Comparison of ENCODE assay signal across 10 cellular contexts in the genomic region with DNA sequence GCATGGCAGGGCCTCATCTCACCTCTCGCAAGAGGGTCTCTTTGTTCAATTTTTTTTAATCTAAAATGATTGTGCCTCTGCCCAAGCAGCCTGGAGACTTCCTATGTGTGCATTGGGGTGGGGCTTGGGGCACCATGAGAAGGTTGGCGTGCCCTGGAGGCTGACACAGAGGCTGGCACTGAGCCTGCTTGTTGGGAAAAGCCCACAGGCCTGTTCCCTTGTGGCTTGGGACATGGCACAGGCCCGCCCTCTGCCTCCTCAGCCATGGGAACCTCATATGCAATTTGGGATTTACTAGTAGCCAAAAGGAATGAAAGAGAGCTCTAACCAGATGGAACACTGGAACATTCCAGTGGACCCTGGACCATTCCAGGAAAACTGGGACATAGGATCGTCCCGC. TPM values are rescaled to one million over a fixed set of nuclear protein-coding genes. Genes with fewer than 3 reads are reported as not detected.
DNase-seq lines count a peak whose midpoint lies in the region; ATAC-seq and TF ChIP-seq lines count a peak whose summit lies in the region.
"Had no signal": no experiment of that assay in that cellular context is flagged by ENCODE, and none has a peak within 500 bp of the region (broad histone marks: within the 10 kb centered on the region; RNA-seq: fewer than 3 reads in every experiment).

No MANE protein-coding gene starts in this region.

- TF ChIP-seq CTCF in brain (conservative IDR thresholded peaks at IDR 0.05) (no peak), lower leg skin (IDR thresholded peaks at IDR 0.05) (no peak), tibial nerve (IDR thresholded peaks at IDR 0.05) (no peak)

- H3K4me3 ChIP-seq in lower leg skin (ENCODE audit: low read depth, poor library complexity, severe bottlenecking) = no peak overlapping the region
- H3K4me3 ChIP-seq in tibial nerve = peak overlapping the region in 2 of 4 donors; percentile 56 to 58

- POLR2A ChIA-PET in activated CD4-positive, alpha-beta T cell treated with anti-CD3 and anti-CD28 coated beads for 36 hours (lab: Charles Lee) = no interaction called here

- no peak for ATAC-seq in activated CD4-positive, alpha-beta T cell treated with anti-CD3 and anti-CD28 coated beads for 36 hours

- peaks cover 13% of the 10 kb centered on the region for H3K4me1 Mint-ChIP-seq in activated CD4-positive, alpha-beta T cell treated with anti-CD3 and anti-CD28 coated beads for 36 hours
- peaks cover 24% of the 10 kb centered on the region for H3K4me1 Mint-ChIP-seq in brain
- H3K4me1 Mint-ChIP-seq: endodermal cell had no signal

- peak in 1 of 2 donors; percentile 74 for TF ChIP-seq EP300 in tibial nerve (IDR thresholded peaks at IDR 0.05)

- H3K27ac Mint-ChIP-seq in activated CD4-positive, alpha-beta T cell treated with anti-CD3 and anti-CD28 coated beads for 36 hours = no peak overlapping the region
- peak overlapping the region in 3 of 5 experiments; percentile 36 to 63 (median 51) for H3K27ac Mint-ChIP-seq in brain
- H3K27ac Mint-ChIP-seq: endodermal cell had no signal

- no peaks in the 10 kb centered on the region for H3K9me3 Mint-ChIP-seq in activated CD4-positive, alpha-beta T cell treated with anti-CD3 and anti-CD28 coated beads for 36 hours (ENCODE audit: low read depth)
- H3K9me3 Mint-ChIP-seq in brain = peaks cover 0 to 5% (median 0%) of the 10 kb centered on the region in 5 experiments
- H3K9me3 Mint-ChIP-seq: endodermal cell had no signal

- H3K36me3 ChIP-seq in tibial nerve = no peaks in the 10 kb centered on the region

- H3K36me3 Mint-ChIP-seq in activated CD4-positive, alpha-beta T cell treated with anti-CD3 and anti-CD28 coated beads for 36 hours (ENCODE audit: low read depth) = no peaks in the 10 kb centered on the region
- no peaks in the 10 kb centered on the region for H3K36me3 Mint-ChIP-seq in brain

- H3K4me1 ChIP-seq in tibial nerve = peaks cover 0 to 92% (median 70%) of the 10 kb centered on the region in 4 donors

- intact Hi-C loops in activated CD4-positive, alpha-beta T cell treated with anti-CD3 and anti-CD28 coated beads for 36 hours (cut with DNase I, micrococcal nuclease) = no loop called here
- intact Hi-C loops in lower leg skin (cut with DNase I; ENCODE audit: low total_unique reads) (no loop called here), posterior vena cava (cut with DNase I) (no loop called here)

- peak overlapping the region; percentile 82 to 99 (median 90) for H3K27ac ChIP-seq in tibial nerve

- H3K27me3 Mint-ChIP-seq in activated CD4-positive, alpha-beta T cell treated with anti-CD3 and anti-CD28 coated beads for 36 hours = no peaks in the 10 kb centered on the region
- peaks cover 12% of the 10 kb centered on the region for H3K27me3 Mint-ChIP-seq in brain

- TF ChIP-seq POLR2A in lower leg skin (IDR thresholded peaks at IDR 0.05) (no peak), tibial nerve (IDR thresholded peaks at IDR 0.05) (no peak)

- H3K9me3 ChIP-seq in tibial nerve = no peaks in the 10 kb centered on the region

- 25 to 42% methylated on average over 3 to 5 of the region's 5 CpGs for WGBS in lower leg skin, 2 donors
- 28 to 31% methylated on average over 5 of the region's 5 CpGs for WGBS in tibial nerve, 2 donors

- CTCF ChIA-PET in activated CD4-positive, alpha-beta T cell treated with anti-CD3 and anti-CD28 coated beads for 36 hours (lab: Charles Lee) = interaction anchor here (0.5 to 1.2 kb wide), 4 partner anchors 11 to 233 kb away, joined by 3 to 8 read pairs (median 4); a partner anchor contains a TSS

- H3K4me3 Mint-ChIP-seq in activated CD4-positive, alpha-beta T cell treated with anti-CD3 and anti-CD28 coated beads for 36 hours = peak overlapping the region; percentile 72
- H3K4me3 Mint-ChIP-seq in brain = no peak overlapping the region

- H3K27me3 ChIP-seq in tibial nerve = no peaks in the 10 kb centered on the region

- no peak for DNase-seq in activated CD4-positive, alpha-beta T cell treated with anti-CD3 and anti-CD28 coated beads for 36 hours
- DNase-seq in activated CD4-positive, alpha-beta T cell treated with anti-CD3 and anti-CD28 coated beads for 48 hours = no peak
- DNase-seq in lower leg skin (ENCODE audit: low spot score in 2 of 2) (peak; percentile 80 to 94), tibial nerve (ENCODE audit: low spot score in 2 of 2) (peak; percentile 65 to 67), posterior vena cava (ENCODE audit: low spot score) (no peak), SIG-M5 treated with dmso at 0.1 percent for 504 hours (lab: John Stamatoyannopoulos, UW; ENCODE audit: unreplicated experiment) (no peak), HPDE6-E6E7 (ENCODE audit: extremely low spot score) (no peak)

RNA-seq across cellular contexts. Expression of a gene that starts 8.0 kb away (rescaled TPM):
- not detected for total RNA-seq in activated CD4-positive, alpha-beta T cell treated with anti-CD3 and anti-CD28 coated beads for 36 hours
- 0.78 TPM for polyA plus RNA-seq in brain (ENCODE audit: insufficient read depth, low read depth, low replicate concordance)
- total RNA-seq in lower leg skin = 100 to 1,000 TPM; 391 to 630 (median 546) TPM
- 10 to 100 TPM; 10.8 to 33.9 (median 16.6) TPM for total RNA-seq in tibial nerve
- total RNA-seq in posterior vena cava = not detected
- total RNA-seq: endodermal cell had no signal

RNA-seq across cellular contexts. Expression of a gene that starts 11.3 kb away (rescaled TPM):
- under 1 TPM; 0.66 to 0.67 TPM for total RNA-seq in activated CD4-positive, alpha-beta T cell treated with anti-CD3 and anti-CD28 coated beads for 36 hours
- 29.2 TPM for polyA plus RNA-seq in brain (ENCODE audit: insufficient read depth, low read depth, low replicate concordance)
- total RNA-seq in lower leg skin (10 to 100 TPM in 1 of 4 donors, 1 to 10 TPM in 3; 4.3 to 19.4 (median 8.9) TPM), tibial nerve (100 to 1,000 TPM; 207 to 323 (median 302) TPM), posterior vena cava (1 to 10 TPM; 9.1 to 10.0 TPM)

RNA-seq across cellular contexts. Expression of a gene that starts 15.1 kb away (rescaled TPM):
- 1 to 10 TPM; 1.9 to 2.4 TPM for total RNA-seq in activated CD4-positive, alpha-beta T cell treated with anti-CD3 and anti-CD28 coated beads for 36 hours
- polyA plus RNA-seq in brain (ENCODE audit: insufficient read depth, low read depth, low replicate concordance) = 164 TPM
- total RNA-seq in lower leg skin (10 to 100 TPM in 1 of 4 donors, 1 to 10 TPM in 2, not detected in 1; 5.5 to 20.9 (median 6.5) TPM), tibial nerve (100 to 1,000 TPM in 1 of 4 donors, 10 to 100 TPM in 3; 72.9 to 193 (median 84.9) TPM), posterior vena cava (100 to 1,000 TPM; 157 to 183 TPM)

RNA-seq across cellular contexts. Expression of a gene that starts 19.5 kb away (rescaled TPM):
- under 1 TPM; 0.41 to 0.46 TPM for total RNA-seq in activated CD4-positive, alpha-beta T cell treated with anti-CD3 and anti-CD28 coated beads for 36 hours
- 106 TPM for polyA plus RNA-seq in brain (ENCODE audit: insufficient read depth, low read depth, low replicate concordance)
- total RNA-seq in lower leg skin (1 to 10 TPM in 1 of 4 donors, not detected in 3; 1.3 TPM), tibial nerve (1 to 10 TPM in 3 of 4 donors, not detected in 1; 2.5 to 5.9 (median 5.7) TPM), posterior vena cava (under 1 TPM in 1 of 2 donors, not detected in 1; 0.43 TPM)
- total RNA-seq: smooth muscle cell had no signal
- polyA plus RNA-seq: smooth muscle cell had no signal

RNA-seq across cellular contexts. Expression of a gene that starts 31.0 kb away (rescaled TPM):
- 100 to 1,000 TPM; 261 to 358 TPM for total RNA-seq in activated CD4-positive, alpha-beta T cell treated with anti-CD3 and anti-CD28 coated beads for 36 hours
- polyA plus RNA-seq in brain (ENCODE audit: insufficient read depth, low read depth, low replicate concordance) = 26.0 TPM
- 10 to 100 TPM; 41.4 to 59.8 (median 57.7) TPM for total RNA-seq in lower leg skin
- 10 to 100 TPM; 19.9 to 53.4 (median 37.5) TPM for total RNA-seq in tibial nerve
- 10 to 100 TPM; 67.9 to 89.3 TPM for total RNA-seq in posterior vena cava

Comparison
In these comparisons a context has a peak if more than half of its experiments do, and no peak if none do; other contexts are left out.
1. DNase-seq: peak in lower leg skin (2 of 2) and tibial nerve (2 of 2); none in activated CD4-positive, alpha-beta T cell treated with anti-CD3 and anti-CD28 coated beads for 36 hours (single experiment), activated CD4-positive, alpha-beta T cell treated with anti-CD3 and anti-CD28 coated beads for 48 hours (single experiment), posterior vena cava (single experiment), SIG-M5 treated with dmso at 0.1 percent for 504 hours (single experiment) and HPDE6-E6E7 (single experiment).
2. RNA of a gene that starts 8.0 kb away (total RNA-seq): 391 to 630 TPM in lower leg skin and 10.8 to 33.9 TPM in tibial nerve; not detected in posterior vena cava and not detected in activated CD4-positive, alpha-beta T cell treated with anti-CD3 and anti-CD28 coated beads for 36 hours; every median in the first group is over 10 times any median in the second.
3. RNA of a gene that starts 11.3 kb away (total RNA-seq): 207 to 323 TPM in tibial nerve; 9.1 to 10.0 TPM in posterior vena cava, 4.3 to 19.4 TPM in lower leg skin and 0.66 to 0.67 TPM in activated CD4-positive, alpha-beta T cell treated with anti-CD3 and anti-CD28 coated beads for 36 hours; every median in the first group is over 10 times any median in the second.